Comparison of ENCODE assay signal across 8 cellular contexts in the genomic region with DNA sequence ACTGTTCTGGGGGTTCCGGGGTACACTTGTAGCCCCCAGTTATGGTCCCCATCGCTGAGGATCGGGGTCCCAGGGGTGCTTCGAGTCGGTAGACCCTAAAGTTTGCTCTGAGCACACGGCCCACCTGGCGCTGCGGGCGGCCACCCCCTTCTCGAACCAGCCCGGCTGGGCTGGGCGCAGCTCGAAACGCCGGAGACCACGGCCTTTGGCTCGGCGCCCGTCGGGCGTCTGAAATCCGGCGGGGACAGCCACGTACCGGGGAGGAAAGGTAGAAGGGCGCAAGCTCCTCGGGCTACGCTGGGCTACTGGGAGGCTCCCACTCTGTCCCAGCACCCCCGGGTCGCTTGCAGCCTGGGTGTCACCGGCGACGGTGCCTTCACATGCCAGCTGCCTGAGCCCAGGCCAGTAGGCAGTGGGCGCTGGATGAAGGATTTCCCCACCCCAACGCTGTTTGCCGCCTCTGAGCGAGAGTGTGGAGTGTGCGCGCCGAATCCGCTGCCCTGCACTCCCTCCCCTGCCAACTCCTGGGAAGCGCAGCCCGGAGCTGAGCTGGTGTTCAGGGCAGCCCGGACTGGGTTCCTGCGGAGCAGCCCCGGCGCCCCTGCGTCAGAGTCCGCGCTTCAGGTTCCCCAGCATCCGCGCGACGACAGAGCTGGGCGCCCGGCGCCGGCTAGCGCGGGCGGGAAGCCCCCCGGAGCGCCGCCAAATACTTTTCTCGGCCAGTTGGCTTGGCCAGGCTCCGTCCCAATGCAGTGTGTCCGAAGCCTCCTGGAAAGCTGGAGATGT. TPM values are rescaled to one million over a fixed set of nuclear protein-coding genes. Genes with fewer than 3 reads are reported as not detected.
DNase-seq lines count a peak whose midpoint lies in the region; ATAC-seq, FAIRE-seq and TF ChIP-seq lines count a peak whose summit lies in the region.

No MANE protein-coding gene starts in this region.

- peak overlapping the region; percentile 48 to 77 for H3K4me3 Mint-ChIP-seq in H9

- 0% methylated on average over 4 of the region's 67 CpGs for WGBS in A549 (ENCODE audit: missing lambda C conversion rate)
- WGBS in H9 (ENCODE audit: extremely low coverage, insufficient read length, low lambda C conversion rate) = no CpG with 5 or more reads among the region's 67 CpGs

- H3K27ac Mint-ChIP-seq in H9 = no peak overlapping the region

- peak; percentile 24 to 61 for DNase-seq in A549 (ENCODE audit: low read depth in 1 of 2, low spot score in 1 of 2)
- peak; percentile 34 for DNase-seq in H9
- peak; percentile 10 to 25 for DNase-seq in activated CD4-positive, alpha-beta T cell treated with anti-CD3 and anti-CD28 coated beads, Interleukin-2, amount 50 U/mL, for 48 hours
- DNase-seq in myocyte (ENCODE audit: low read depth) = peak; percentile 70
- DNase-seq in vagina (ENCODE audit: extremely low spot score in 2 of 2) = peak; percentile 67 to 83
- no peak for DNase-seq in T1000 (lab: John Stamatoyannopoulos, UW)
- DNase-seq in NCI-H1930 (lab: John Stamatoyannopoulos, UW) = no peak

- peaks cover 15 to 17% of the 10 kb centered on the region in 2 experiments for H3K4me1 Mint-ChIP-seq in H9

- H3K36me3 Mint-ChIP-seq in H9 (ENCODE audit: insufficient read depth in 1 of 3, low read depth in 3 of 3) = peaks cover 0 to 7% (median 4%) of the 10 kb centered on the region in 3 experiments; a peak in 4 of 7 replicates

- no peak overlapping the region for H3K14ac ChIP-seq in H9 (ENCODE audit: insufficient read depth, low read length)

- peak in 1 of 2 experiments; percentile 12; a peak in 2 of 5 replicates for TF ChIP-seq RAD21 in A549 (conservative IDR thresholded peaks at IDR 0.05 in 1 of 2, IDR thresholded peaks at IDR 0.05 in 1 of 2)

- H3K27me3 Mint-ChIP-seq in H9 (ENCODE audit: low read depth) = peaks cover 83% of the 10 kb centered on the region

- H3K23ac ChIP-seq in H9 (ENCODE audit: insufficient read length, low read depth, low read length) = no peak overlapping the region

- no peak overlapping the region for H2AFZ ChIP-seq in H9 (ENCODE audit: low read length)

- no peaks in the 10 kb centered on the region for H4K20me1 ChIP-seq in H9 (ENCODE audit: control insufficient read depth, insufficient read depth, insufficient read length)

- no peak overlapping the region for H2BK20ac ChIP-seq in H9 (ENCODE audit: low read depth, low read length, poor library complexity, severe bottlenecking)

- H4K5ac ChIP-seq in H9 (ENCODE audit: insufficient read length, low read depth, low read length) = no peak overlapping the region

- no peak for TF ChIP-seq CTCF in A549 (IDR thresholded peaks at IDR 0.05)
- no peak for TF ChIP-seq CTCF in H9 (conservative IDR thresholded peaks at IDR 0.05)
- TF ChIP-seq CTCF in vagina (IDR thresholded peaks at IDR 0.05) = no peak

- H3K9me3 ChIP-seq in A549 = no peaks in the 10 kb centered on the region
- no peaks in the 10 kb centered on the region for H3K9me3 ChIP-seq in H9 (ENCODE audit: control insufficient read depth, low read depth, low read length)
- no peaks in the 10 kb centered on the region for H3K9me3 ChIP-seq in vagina

- no peaks in the 10 kb centered on the region for H3K79me2 ChIP-seq in H9 (ENCODE audit: insufficient read depth, low read length)

- no peak for TF ChIP-seq EP300 in A549 (IDR thresholded peaks at IDR 0.05)

- no peaks in the 10 kb centered on the region for H3K79me1 ChIP-seq in H9 (ENCODE audit: insufficient read depth, low read depth, low read length, poor library complexity, severe bottlenecking)

- no peak overlapping the region for H3K9ac ChIP-seq in H9 (ENCODE audit: extremely low read depth, insufficient read length, low read length)

- peaks cover 32% of the 10 kb centered on the region for H3K23me2 ChIP-seq in H9 (ENCODE audit: insufficient read length, low read depth, low read length, poor library complexity, severe bottlenecking)

- H3K4me2 ChIP-seq in A549 (peak overlapping the region; percentile 97), H9 (ENCODE audit: insufficient read depth, insufficient read length, low read length) (peak overlapping the region; percentile 92)

- FAIRE-seq in A549 (lab: Jason Lieb, UNC) = no peak

- H4K8ac ChIP-seq in H9 (replicated peaks; ENCODE audit: insufficient read length, low read depth, low read length) = no peak overlapping the region

- TF ChIP-seq POLR2A in A549 (IDR thresholded peaks at IDR 0.05; ENCODE audit: low read length) (no peak), vagina (IDR thresholded peaks at IDR 0.05) (no peak)

- H2AK5ac ChIP-seq in H9 (ENCODE audit: insufficient read length, low read length) = no peak overlapping the region

- H3K4me1 ChIP-seq in A549 (peaks cover 23% of the 10 kb centered on the region), H9 (ENCODE audit: insufficient read depth, low read length) (no peaks in the 10 kb centered on the region; the same call in 1 of the 2 replicates), vagina (peaks cover 11% of the 10 kb centered on the region)

- no peak overlapping the region for H2BK12ac ChIP-seq in H9 (ENCODE audit: insufficient read length, low read depth, low read length)

- POLR2A ChIA-PET in A549 (lab: Yijun Ruan, JAX) = interaction anchor here (1.0 to 3.3 kb wide), 4 partner anchors 163 to 425 kb away, joined by 3 to 28 read pairs (median 4); a partner anchor contains a TSS

- H2BK120ac ChIP-seq in H9 (ENCODE audit: low read depth, low read length, poor library complexity, severe bottlenecking) = no peak overlapping the region

- no peak overlapping the region for H4K91ac ChIP-seq in H9 (ENCODE audit: insufficient read length, low read depth, low read length)

- CTCF ChIA-PET in A549 (lab: Yijun Ruan, JAX) = interaction anchor here (0.7 to 4.1 kb wide), 27 partner anchors 11 to 414 kb away, joined by 3 to 48 read pairs (median 4); no protein-coding TSS in a partner anchor

- peak; percentile 61 to 72 for ATAC-seq in A549
- ATAC-seq in esophagus mucosa = peak; percentile 43

- H3K4ac ChIP-seq in H9 (ENCODE audit: low read depth, low read length) = no peak overlapping the region

- intact Hi-C loops in vagina (cut with DNase I) = loop anchor here (10.0 kb wide), 1 partner anchor 409 kb away; no protein-coding TSS in a partner anchor

- H3K27ac ChIP-seq in A549 (peak overlapping the region; percentile 69 to 90), H9 (ENCODE audit: insufficient read length, low read depth, low read length) (no peak overlapping the region), vagina (peak overlapping the region; percentile 92)

- H2BK15ac ChIP-seq in H9 (ENCODE audit: low read depth, low read length) = no peak overlapping the region

- H3K4me3 ChIP-seq in A549 (peak overlapping the region; percentile 66), vagina (peak overlapping the region; percentile 52 to 53)

- H3K18ac ChIP-seq in H9 (ENCODE audit: insufficient read length, low read depth, low read length) = no peak overlapping the region

- H2BK5ac ChIP-seq in H9 (ENCODE audit: insufficient read length, low read length) = no peak overlapping the region

- no peak overlapping the region for H3T11ph ChIP-seq in H9 (ENCODE audit: low read length)

- H3K9me3 Mint-ChIP-seq in H9 = peaks cover 44 to 54% of the 10 kb centered on the region in 2 experiments

- no peaks in the 10 kb centered on the region for H3K36me3 ChIP-seq in vagina

- no peak overlapping the region for H3K56ac ChIP-seq in H9 (ENCODE audit: insufficient read length, low read depth, low read length)

- H3K27me3 ChIP-seq in H9 (ENCODE audit: insufficient read depth, low read length) (peaks cover 52% of the 10 kb centered on the region; the same call in 1 of the 2 replicates), vagina (no peaks in the 10 kb centered on the region)

TF ChIP-seq in A549, 52 proteins besides CTCF, POLR2A, EP300 and RAD21:
- no peak for TF ChIP-seq SMC3 (IDR thresholded peaks at IDR 0.05)
- 0 out of 2 replicates have a peak, but pooled peaks have one; percentile 3 for TF ChIP-seq RNF2 (IDR thresholded peaks at IDR 0.05; ENCODE audit: borderline replicate concordance, low read depth)
- TF ChIP-seq ZFP36 (IDR thresholded peaks at IDR 0.05; ENCODE audit: borderline replicate concordance, partially characterized antibody) = no peak
- no peak for TF ChIP-seq ZSCAN20 (CRISPR knock-in tag; IDR thresholded peaks at IDR 0.05)
TF ChIP-seq in A549: peak in this region for 1.

RNA-seq across cellular contexts. Expression of a gene that starts 0.6 kb away (rescaled TPM):
- 1.2 and 1.9 TPM in 2 replicates for polyA plus RNA-seq in A549 (2011; rRNA removed)
- polyA plus RNA-seq in A549 (2012; cell fraction: cytosol; rRNA removed) = 2.2 and 3.5 TPM in 2 replicates
- 11.3 and 12.6 TPM in 2 replicates for polyA plus RNA-seq in A549 (2012; cell fraction: nucleus; rRNA removed)
- polyA plus RNA-seq in A549 (2017; fragmentation: RNase III; extraction: RNeasy Plus Mini Kit Qiagen cat#74134 plus additional on column Dnase treatment) = 2.3 to 2.5 TPM (median 2.4 TPM) in 3 replicates
- polyA minus RNA-seq in A549 (2011; rRNA and poly(A)+ RNA removed) = 1.0 and 1.4 TPM in 2 replicates
- 0.48 and 0.53 TPM in 2 replicates for total RNA-seq in H9 (2021)
- 0.76 TPM for total RNA-seq in esophagus mucosa
- total RNA-seq in myocyte = 2.4 and 3.0 TPM in 2 replicates
- polyA plus RNA-seq in myocyte (2012) = 16.4 TPM
- total RNA-seq in vagina = 3.2 TPM

Comparison
In these comparisons a context has a peak if more than half of its experiments do, and no peak if none do; other contexts are left out.
1. DNase-seq: peak in A549 (2 of 2), H9 (single experiment), activated CD4-positive, alpha-beta T cell treated with anti-CD3 and anti-CD28 coated beads, Interleukin-2, amount 50 U/mL, for 48 hours (2 of 2), myocyte (single experiment) and vagina (2 of 2); none in T1000 (single experiment) and NCI-H1930 (0 of 2).